ENCODE assay signal across 8 cellular contexts in genomic region chr22:22060200-22061084, GRCh38.
DNase-seq lines count a peak whose midpoint lies in the region; ATAC-seq and TF ChIP-seq lines count a peak whose summit lies in the region.

No MANE protein-coding gene starts in this region.

- DNase-seq in NCI-H510A treated with DMSO at 0.1 percent for 48 hours (lab: John Stamatoyannopoulos, UW) (peak; percentile 0), NCI-H510A (lab: John Stamatoyannopoulos, UW) (no peak), M059J (ENCODE audit: low read depth) (peak; percentile 16), esophagus muscularis mucosa (ENCODE audit: extremely low spot score) (peak; percentile 92), nephron progenitor cell (peak; percentile 86), upper lobe of right lung (peak; percentile 83), stomach (no peak)
- peak; percentile 16 to 17 for DNase-seq in activated CD4-positive, alpha-beta T cell treated with anti-CD3 and anti-CD28 coated beads, Interleukin-2, amount 50 U/mL, for 4 hours

- H3K4me3 ChIP-seq in esophagus muscularis mucosa (no peak overlapping the region), upper lobe of right lung (no peak overlapping the region), stomach (no peak overlapping the region)

- H3K27me3 ChIP-seq in esophagus muscularis mucosa (peaks cover 0 to 37% (median 0%) of the 10 kb centered on the region in 4 donors), upper lobe of right lung (peaks cover 13% of the 10 kb centered on the region), stomach (peaks cover 0 to 43% (median 14%) of the 10 kb centered on the region in 3 donors)

- peaks cover 47% of the 10 kb centered on the region for H3K27me3 Mint-ChIP-seq in nephron progenitor cell (ENCODE audit: low read depth, poor library complexity)

- H3K36me3 ChIP-seq in esophagus muscularis mucosa: no peaks in the 10 kb centered on the region
- no peaks in the 10 kb centered on the region for H3K36me3 ChIP-seq in upper lobe of right lung
- H3K36me3 ChIP-seq in stomach: no peaks in the 10 kb centered on the region

- H3K4me3 Mint-ChIP-seq in nephron progenitor cell: no peak overlapping the region

- H3K27ac ChIP-seq in esophagus muscularis mucosa (replicated peaks in 1 of 4) (peak overlapping the region; percentile 49 to 72 (median 62)), upper lobe of right lung (no peak overlapping the region), stomach (peak overlapping the region in 2 of 5 donors; percentile 38 to 43)

- H3K4me1 ChIP-seq in esophagus muscularis mucosa (peaks cover 3 to 16% (median 8%) of the 10 kb centered on the region in 4 donors), upper lobe of right lung (no peaks in the 10 kb centered on the region), stomach (peaks cover 0 to 7% (median 0%) of the 10 kb centered on the region in 4 donors)

- WGBS in esophagus muscularis mucosa: 78% methylated on average over 7 of the region's 11 CpGs
- 55 to 82% (median 62%) methylated on average over 4 to 11 of the region's 11 CpGs for WGBS in stomach, 5 donors

- peaks cover 4% of the 10 kb centered on the region for H3K36me3 Mint-ChIP-seq in nephron progenitor cell (ENCODE audit: low read depth)

- intact Hi-C loops in esophagus muscularis mucosa (cut with DNase I) (no loop called here), upper lobe of right lung (cut with DNase I) (no loop called here), stomach (cut with DNase I; ENCODE audit: low total_unique reads) (no loop called here)

- no peak overlapping the region for H3K27ac Mint-ChIP-seq in nephron progenitor cell

- TF ChIP-seq POLR2A in esophagus muscularis mucosa (IDR thresholded peaks at IDR 0.05; ENCODE audit: low read depth) (no peak), stomach (IDR thresholded peaks at IDR 0.05) (no peak)

- H3K9me3 Mint-ChIP-seq in nephron progenitor cell: peaks cover 11% of the 10 kb centered on the region

- TF ChIP-seq EP300 in esophagus muscularis mucosa (IDR thresholded peaks at IDR 0.05) (no peak), stomach (IDR thresholded peaks at IDR 0.05) (no peak)

- no peaks in the 10 kb centered on the region for H3K9me3 ChIP-seq in esophagus muscularis mucosa
- H3K9me3 ChIP-seq in upper lobe of right lung: no peaks in the 10 kb centered on the region
- no peaks in the 10 kb centered on the region for H3K9me3 ChIP-seq in stomach

- peak; percentile 88 for ATAC-seq in upper lobe of right lung

- TF ChIP-seq CTCF in esophagus muscularis mucosa (IDR thresholded peaks at IDR 0.05) (peak in 2 of 3 experiments; percentile 23 to 46), nephron progenitor cell (IDR thresholded peaks at IDR 0.05) (peak; percentile 77), upper lobe of right lung (IDR thresholded peaks at IDR 0.05) (peak; percentile 61), stomach (IDR thresholded peaks at IDR 0.05) (peak in 1 of 7 experiments; percentile 28)

- peaks cover 22% of the 10 kb centered on the region for H3K4me1 Mint-ChIP-seq in nephron progenitor cell

Comparison
In these comparisons a context has a peak if more than half of its experiments do, and no peak if none do; other contexts are left out.
1. DNase-seq: peak in NCI-H510A treated with DMSO at 0.1 percent for 48 hours (single experiment), M059J (single experiment), activated CD4-positive, alpha-beta T cell treated with anti-CD3 and anti-CD28 coated beads, Interleukin-2, amount 50 U/mL, for 4 hours (2 of 2), esophagus muscularis mucosa (single experiment), nephron progenitor cell (single experiment) and upper lobe of right lung (single experiment); none in NCI-H510A (single experiment) and stomach (single experiment).